Comparison of ENCODE assay signal across 14 cellular contexts in genomic region chr16:5058476-5058875, GRCh38. TPM values are rescaled to one million over a fixed set of nuclear protein-coding genes. Genes with fewer than 3 reads are reported as not detected.
DNase-seq lines count a peak whose midpoint lies in the region; ATAC-seq and TF ChIP-seq lines count a peak whose summit lies in the region.
"Had no signal": no experiment of that assay in that cellular context is flagged by ENCODE, and none has a peak within 500 bp of the region (broad histone marks: within the 10 kb centered on the region; RNA-seq: fewer than 3 reads in every experiment).

No MANE protein-coding gene starts in this region.

- intact Hi-C loops in posterior vena cava (cut with DNase I), result no loop called here

- peaks cover 0 to 14% (median 4%) of the 10 kb centered on the region in 4 donors for H3K36me3 ChIP-seq in upper lobe of left lung

- ATAC-seq in upper lobe of left lung (ENCODE audit: low FRiP score in 2 of 2), result no peak
- ATAC-seq in GM21737 (IDR thresholded peaks at IDR 0.05; ENCODE audit: unreplicated experiment), result no peak
- ATAC-seq: activated CD8-positive, alpha-beta T cell treated with anti-CD3 and anti-CD28 coated beads for 36 hours; stimulated activated naive CD8-positive, alpha-beta T cell treated with anti-CD3 and anti-CD28 coated beads, Interleukin-15, Interleukin-2, amounts not matched to agents 100 U/mL and 50 U/mL, for 24 hours had no signal

- WGBS in upper lobe of left lung, 2 donors, result 65% methylated on average over 7 of the region's 7 CpGs; no CpG with 5 or more reads in 1 of the 2 donors

- no peak overlapping the region for H3K27ac ChIP-seq in upper lobe of left lung

- H3K4me3 ChIP-seq in epithelial cell of proximal tubule (ENCODE audit: low read depth, low read length), result no peak overlapping the region
- no peak overlapping the region for H3K4me3 ChIP-seq in upper lobe of left lung

- no peaks in the 10 kb centered on the region for H3K27me3 ChIP-seq in upper lobe of left lung

- no peaks in the 10 kb centered on the region for H3K9me3 ChIP-seq in upper lobe of left lung

- DNase-seq in NCI-H82 (lab: John Stamatoyannopoulos, UW) (peak; percentile 45), NCI-H82 treated with DMSO at 0.1 percent for 48 hours (lab: John Stamatoyannopoulos, UW; ENCODE audit: unreplicated experiment) (no peak), NCI-H69 (lab: John Stamatoyannopoulos, UW) (peak; percentile 11), epithelial cell of proximal tubule (ENCODE audit: low read depth) (no peak), posterior vena cava (ENCODE audit: low spot score) (peak; percentile 67), HPDE6-E6E7 (ENCODE audit: extremely low spot score) (no peak), upper lobe of left lung (no peak)
- DNase-seq: activated CD8-positive, alpha-beta T cell treated with anti-CD3 and anti-CD28 coated beads for 36 hours; activated naive CD8-positive, alpha-beta T cell treated with anti-CD3 and anti-CD28 coated beads, Interleukin-2, amount 10 ng/mL, durations not matched to agents 7 days and 5 days; kidney; MV-4-11; NCI-H774; stimulated activated naive CD8-positive, alpha-beta T cell treated with anti-CD3 and anti-CD28 coated beads, Interleukin-15, Interleukin-2, amounts not matched to agents 100 U/mL and 50 U/mL, for 24 hours had no signal

- no peak for TF ChIP-seq EP300 in upper lobe of left lung (IDR thresholded peaks at IDR 0.05)

- H3K4me1 ChIP-seq in upper lobe of left lung, result peaks cover 0 to 9% (median 0%) of the 10 kb centered on the region in 4 donors

- peak; percentile 22 for TF ChIP-seq CTCF in epithelial cell of proximal tubule (conservative IDR thresholded peaks at IDR 0.05; ENCODE audit: low read depth, low read length)
- TF ChIP-seq CTCF in upper lobe of left lung (IDR thresholded peaks at IDR 0.05), result no peak

- TF ChIP-seq POLR2A in upper lobe of left lung (IDR thresholded peaks at IDR 0.05), result no peak

RNA-seq across cellular contexts. Expression of gene C16orf89, which starts 7.3 kb away (rescaled TPM):
- total RNA-seq in epithelial cell of proximal tubule, result not detected in 2 replicates
- total RNA-seq in posterior vena cava, result 10 to 100 TPM; 32.3 to 54.2 TPM
- 100 to 1,000 TPM in 5 of 6 donors, 10 to 100 TPM in 1; 45.7 to 272 (median 174) TPM for total RNA-seq in upper lobe of left lung
- total RNA-seq: activated CD8-positive, alpha-beta T cell treated with anti-CD3 and anti-CD28 coated beads for 36 hours; activated naive CD8-positive, alpha-beta T cell treated with anti-CD3 and anti-CD28 coated beads, Interleukin-2, amount 10 ng/mL, durations not matched to agents 7 days and 5 days had no signal

RNA-seq across cellular contexts. Expression of gene ALG1, which starts 13.2 kb away (rescaled TPM):
- total RNA-seq in epithelial cell of proximal tubule (21.9 and 31.9 TPM in 2 replicates), posterior vena cava (10 to 100 TPM; 14.7 to 16.4 TPM), upper lobe of left lung (10 to 100 TPM; 10.5 to 24.0 (median 21.9) TPM)

RNA-seq across cellular contexts. Expression of gene NAGPA, which starts 24.7 kb away (rescaled TPM):
- total RNA-seq in epithelial cell of proximal tubule, result 15.8 and 25.6 TPM in 2 replicates
- 1 to 10 TPM; 5.9 to 6.3 TPM for total RNA-seq in posterior vena cava
- 10 to 100 TPM; 18.1 to 82.8 (median 25.8) TPM for total RNA-seq in upper lobe of left lung

RNA-seq across cellular contexts. Expression of gene EEF2KMT, which starts 39.1 kb away (rescaled TPM):
- total RNA-seq in epithelial cell of proximal tubule (9.4 and 34.4 TPM in 2 replicates), posterior vena cava (1 to 10 TPM; 8.8 to 9.6 TPM), upper lobe of left lung (10 to 100 TPM in 3 of 6 donors, 1 to 10 TPM in 3; 2.9 to 24.1 (median 9.7) TPM)

Comparison
In these comparisons a context has a peak if more than half of its experiments do, and no peak if none do; other contexts are left out.
1. DNase-seq: peak in NCI-H82 (single experiment), NCI-H69 (single experiment) and posterior vena cava (single experiment); none in NCI-H82 treated with DMSO at 0.1 percent for 48 hours (single experiment), epithelial cell of proximal tubule (single experiment), HPDE6-E6E7 (single experiment) and upper lobe of left lung (0 of 2).
2. RNA of gene C16orf89, which starts 7.3 kb away (total RNA-seq): 45.7 to 272 TPM in upper lobe of left lung and 32.3 to 54.2 TPM in posterior vena cava; not detected in epithelial cell of proximal tubule; every median in the first group is over 10 times any median in the second.